In the genomic region with DNA sequence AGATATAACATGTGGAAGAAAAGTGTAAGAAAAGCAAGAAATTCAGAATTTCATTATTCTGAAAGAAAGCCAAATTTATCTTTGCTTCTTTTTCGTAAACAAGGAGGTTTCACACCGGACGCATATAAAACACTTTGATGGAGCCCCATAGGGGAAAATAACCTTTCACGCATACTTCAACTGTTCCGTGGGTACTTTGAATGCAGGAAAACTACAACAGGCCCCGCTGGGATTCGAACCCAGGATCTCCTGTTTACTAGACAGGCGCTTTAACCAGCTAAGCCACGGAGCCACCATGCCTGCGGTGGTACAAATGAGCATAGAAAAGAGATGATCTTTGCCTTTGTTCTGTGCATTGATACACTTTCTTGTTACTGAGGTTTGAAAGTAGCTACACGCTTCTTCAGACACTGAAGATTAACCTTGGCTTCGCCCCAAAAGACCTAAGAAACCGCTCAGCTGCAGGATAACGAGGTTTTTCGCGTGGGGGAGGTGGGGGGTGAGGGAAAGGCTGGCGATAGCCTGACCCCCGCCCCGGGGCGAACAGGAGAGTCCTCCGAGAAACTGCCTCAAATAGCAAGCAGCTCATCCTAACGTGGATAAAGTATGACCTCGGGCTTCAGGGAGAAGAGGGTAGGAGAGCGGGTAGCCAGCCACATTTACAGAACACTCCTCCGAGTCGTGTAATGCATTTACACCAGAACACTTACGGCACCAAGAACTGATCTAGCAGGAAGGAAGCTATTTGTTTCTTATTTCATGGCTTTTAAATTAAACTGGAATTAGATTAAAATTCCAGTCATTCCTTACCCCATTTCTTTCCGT, we compare ENCODE assay signal across 8 cellular contexts. TPM values are rescaled to one million over a fixed set of nuclear protein-coding genes. Genes with fewer than 3 reads are reported as not detected.
DNase-seq lines count a peak whose midpoint lies in the region; ATAC-seq, FAIRE-seq and TF ChIP-seq lines count a peak whose summit lies in the region.

No MANE protein-coding gene starts in this region.

- no peak overlapping the region for H3K56ac ChIP-seq in H1 (replicated peaks; ENCODE audit: insufficient read length, low read depth, low read length)

- H3K27me3 ChIP-seq in H1 (replicated peaks in 1 of 4; ENCODE audit: control insufficient read depth in 3 of 4, extremely low read depth in 1 of 4, insufficient read depth in 3 of 4, low read length in 3 of 4) (no peaks in the 10 kb centered on the region), mesenchymal stem cell (ENCODE audit: control insufficient read depth in 1 of 2, insufficient read depth in 1 of 2, low read length in 2 of 2) (no peaks in the 10 kb centered on the region)

- H3K4ac ChIP-seq in H1 (replicated peaks; ENCODE audit: insufficient read length, low read depth, low read length): no peak overlapping the region
- no peak overlapping the region for H3K4ac ChIP-seq in mesenchymal stem cell (ENCODE audit: low read depth in 1 of 2, low read length in 2 of 2)

- H3K14ac ChIP-seq in H1 (ENCODE audit: insufficient read length) (no peak overlapping the region), mesenchymal stem cell (ENCODE audit: low read length in 2 of 2) (no peak overlapping the region)

- H3K4me1 ChIP-seq in H1 (replicated peaks in 1 of 4; ENCODE audit: control insufficient read depth in 3 of 4, insufficient read depth in 4 of 4, low read length in 3 of 4) (peaks cover 0 to 13% (median 8%) of the 10 kb centered on the region in 4 experiments; a peak in 5 of 7 replicates), mesenchymal stem cell (ENCODE audit: control insufficient read depth, insufficient read depth, low read depth, low read length) (peaks cover 7% of the 10 kb centered on the region)

- H3K23me2 ChIP-seq in H1 (ENCODE audit: low read depth, low read length): no peaks in the 10 kb centered on the region

- H4K20me1 ChIP-seq in H1 (replicated peaks in 1 of 2; ENCODE audit: control insufficient read depth in 1 of 2, insufficient read depth in 2 of 2, low read length in 2 of 2): no peaks in the 10 kb centered on the region

- H2BK15ac ChIP-seq in H1 (ENCODE audit: low read length): no peak overlapping the region
- H2BK15ac ChIP-seq in mesenchymal stem cell (ENCODE audit: low read depth, poor library complexity, severe bottlenecking): no peak overlapping the region

- DNase-seq in GDM1 (lab: John Stamatoyannopoulos, UW): peak; percentile 79
- peak; percentile 94 for DNase-seq in HT1080 (ENCODE audit: low read depth)
- peak; percentile 78 for DNase-seq in NK-92 treated with Interleukin-12 subunit alpha and Interleukin-12 subunit beta, amount 100 ng/mL, for 24 hours (lab: John Stamatoyannopoulos, UW)
- DNase-seq in activated CD8-positive, alpha-beta memory T cell treated with anti-CD3 and anti-CD28 coated beads for 4 hours (ENCODE audit: low read depth in 2 of 2): peak; percentile 90 to 94
- peak in 1 of 2 experiments; percentile 98 for DNase-seq in H1 (ENCODE audit: low read depth in 1 of 2, low spot score in 2 of 2)
- DNase-seq in mesenchymal stem cell: peak; percentile 94
- DNase-seq in stimulated activated CD8-positive, alpha-beta memory T cell treated with anti-CD3 and anti-CD28 coated beads, Interleukin-12 subunit alpha, Interleukin-12 subunit beta, amount 100 ng/mL, for 24 hours (ENCODE audit: extremely low read depth): peak; percentile 69

- H3K23ac ChIP-seq in H1 (ENCODE audit: insufficient read length): no peak overlapping the region
- H3K23ac ChIP-seq in mesenchymal stem cell (ENCODE audit: low read length in 2 of 2): no peak overlapping the region

- H3K4me2 ChIP-seq in H1 (ENCODE audit: insufficient read depth in 1 of 2, low read depth in 2 of 2, low read length in 2 of 2) (peak overlapping the region; percentile 63 to 65), mesenchymal stem cell (ENCODE audit: low read length, poor library complexity, severe bottlenecking) (peak overlapping the region; percentile 74)

- H3K36me3 ChIP-seq in H1 (ENCODE audit: control insufficient read depth in 2 of 4, insufficient read depth in 4 of 4, low read length in 3 of 4) (no peaks in the 10 kb centered on the region), mesenchymal stem cell (ENCODE audit: control insufficient read depth in 1 of 2, insufficient read depth in 2 of 2, low read depth in 1 of 2, low read length in 2 of 2) (no peaks in the 10 kb centered on the region)

- H2BK12ac ChIP-seq in H1 (ENCODE audit: low read depth, low read length): no peak overlapping the region
- no peak overlapping the region for H2BK12ac ChIP-seq in mesenchymal stem cell (ENCODE audit: low read length in 2 of 2)

- CTCF ChIA-PET in H1 (lab: Charles Lee; ENCODE audit: partially characterized antibody): interaction anchor here (1.4 to 1.9 kb wide), 4 partner anchors 10 to 191 kb away, joined by 3 to 8 read pairs (median 4); no protein-coding TSS in a partner anchor

- no peak overlapping the region for H4K91ac ChIP-seq in H1 (replicated peaks; ENCODE audit: insufficient read length, low read length)
- H4K91ac ChIP-seq in mesenchymal stem cell (ENCODE audit: low read length): no peak overlapping the region

- no peak for TF ChIP-seq RAD21 in H1 (IDR thresholded peaks at IDR 0.05 in 1 of 2, conservative IDR thresholded peaks at IDR 0.05 in 1 of 2; ENCODE audit: low read depth in 2 of 2, low read length in 2 of 2)

- H4K5ac ChIP-seq in H1 (ENCODE audit: insufficient read length, low read depth, low read length): no peak overlapping the region

- no peaks in the 10 kb centered on the region for H3K9me3 ChIP-seq in H1 (ENCODE audit: insufficient read depth in 2 of 2, low read depth in 1 of 2, low read length in 1 of 2)
- no peaks in the 10 kb centered on the region for H3K9me3 ChIP-seq in mesenchymal stem cell (ENCODE audit: control insufficient read depth, low read length)

- H3K79me2 ChIP-seq in H1 (ENCODE audit: control insufficient read depth in 1 of 2, insufficient read depth in 2 of 2, low read length in 2 of 2): no peaks in the 10 kb centered on the region

- peak overlapping the region; percentile 73 to 96 (median 93) for H3K4me3 ChIP-seq in H1 (ENCODE audit: extremely low read depth in 1 of 4, insufficient read depth in 2 of 4, low read depth in 3 of 4, low read length in 4 of 4)
- peak overlapping the region; percentile 50 to 85 for H3K4me3 ChIP-seq in mesenchymal stem cell (ENCODE audit: insufficient read depth in 1 of 2, low read depth in 1 of 2, low read length in 2 of 2)

- ATAC-seq in HG02938 (IDR thresholded peaks at IDR 0.05; ENCODE audit: unreplicated experiment): no peak

- peak overlapping the region in 3 of 4 experiments; percentile 64 to 81 (median 66); a peak in 6 of 7 replicates for H3K9ac ChIP-seq in H1 (replicated peaks in 1 of 4; ENCODE audit: extremely low read depth in 1 of 4, low read depth in 3 of 4, low read length in 3 of 4)
- peak overlapping the region; percentile 84 for H3K9ac ChIP-seq in mesenchymal stem cell (ENCODE audit: low read length)

- no peak overlapping the region for H2BK120ac ChIP-seq in H1 (replicated peaks; ENCODE audit: low read depth, low read length)
- H2BK120ac ChIP-seq in mesenchymal stem cell (ENCODE audit: low read depth, low read length): peak overlapping the region; percentile 45

- H2BK20ac ChIP-seq in H1 (ENCODE audit: low read length): no peak overlapping the region

- peak; percentile 80 for FAIRE-seq in H1 (lab: Jason Lieb, UNC)

- H4K8ac ChIP-seq in H1 (ENCODE audit: extremely low read depth, insufficient read depth, low read length): no peak overlapping the region
- peak overlapping the region; percentile 84 for H4K8ac ChIP-seq in mesenchymal stem cell (ENCODE audit: low read length)

- WGBS in H1 (ENCODE audit: extremely low coverage in 1 of 2, insufficient coverage in 1 of 2, insufficient read length in 1 of 2, insufficient replicate concordance in 2 of 2, low coverage in 1 of 2, low lambda C conversion rate in 2 of 2, missing lambda C conversion rate in 1 of 2), 2 experiments: 4% methylated on average over 28 of the region's 28 CpGs; no CpG with 5 or more reads in 1 of the 2 experiments
- under 1% methylated on average over 12 of the region's 28 CpGs for WGBS in mesenchymal stem cell

- H3K79me1 ChIP-seq in H1 (ENCODE audit: low read depth, low read length) (no peaks in the 10 kb centered on the region), mesenchymal stem cell (replicated peaks; ENCODE audit: low read length, poor library complexity, severe bottlenecking) (no peaks in the 10 kb centered on the region)

- H2BK5ac ChIP-seq in H1 (ENCODE audit: low read depth, low read length): peak overlapping the region; percentile 7; the same call in 1 of the 2 replicates
- peak overlapping the region; percentile 99 for H2BK5ac ChIP-seq in mesenchymal stem cell (ENCODE audit: low read depth, low read length, poor library complexity, severe bottlenecking)

- H3K18ac ChIP-seq in H1 (ENCODE audit: extremely low read depth, low read length) (no peak overlapping the region; the same call in 1 of the 2 replicates), mesenchymal stem cell (ENCODE audit: low read depth in 1 of 2, low read length in 2 of 2) (peak overlapping the region; percentile 31 to 74)

- POLR2A ChIA-PET in H1 (lab: Charles Lee; ENCODE audit: partially characterized antibody): interaction anchor here (0.9 to 5.6 kb wide), 8 partner anchors 9 to 614 kb away, joined by 3 to 36 read pairs (median 4); a partner anchor contains a TSS

- H2AK5ac ChIP-seq in H1 (ENCODE audit: low read depth, low read length): no peak overlapping the region
- peak overlapping the region; percentile 61 for H2AK5ac ChIP-seq in mesenchymal stem cell (ENCODE audit: low read length, severe bottlenecking)

- H2AFZ ChIP-seq in H1 (ENCODE audit: low read length) (peak overlapping the region; percentile 96), mesenchymal stem cell (ENCODE audit: low read depth, low read length) (peak overlapping the region; percentile 56)

- no peak; a peak in 1 of 3 replicates for TF ChIP-seq EP300 in H1 (IDR thresholded peaks at IDR 0.05; ENCODE audit: borderline replicate concordance in 1 of 2, low read depth in 2 of 2, low read length in 2 of 2)

- H3K27ac ChIP-seq in H1 (ENCODE audit: low read depth, low read length): 0 out of 2 replicates have a peak overlapping the region, but pooled peaks have one; percentile 53
- H3K27ac ChIP-seq in mesenchymal stem cell (ENCODE audit: low read length, poor library complexity, severe bottlenecking): peak overlapping the region; percentile 100

- TF ChIP-seq CTCF in H1 (IDR thresholded peaks at IDR 0.05; ENCODE audit: control extremely low read depth in 1 of 3, insufficient read depth in 1 of 3, low read depth in 1 of 3, low read length in 3 of 3): no peak

- TF ChIP-seq POLR2A in H1 (IDR thresholded peaks at IDR 0.05; ENCODE audit: control extremely low read depth in 1 of 2, low read depth in 2 of 2, low read length in 2 of 2): no peak; a peak in 1 of 3 replicates

RNA-seq across cellular contexts. Expression of gene HMGN4, which starts 5.3 kb away (rescaled TPM):
- 74.0 and 75.1 TPM in 2 replicates for total RNA-seq in HT1080 (2014; rRNA removed; shearing (Covaris generic))
- 102 and 114 TPM in 2 replicates for polyA plus RNA-seq in HT1080 (2015; cell fraction: cytosol; rRNA removed)
- polyA plus RNA-seq in HT1080 (2015; cell fraction: nucleus; rRNA removed): 58.2 and 64.5 TPM in 2 replicates
- 61.9 and 66.4 TPM in 2 replicates for total RNA-seq in H1 (2021; fragmentation: NEBNext Ultra II Directional; extraction: Animal tissue kit (Norgen Biotek cat#: 25700))
- 18.3 and 23.4 TPM in 2 replicates for polyA plus RNA-seq in H1 (2011; rRNA removed)
- polyA plus RNA-seq in H1 (2011; cell fraction: cytosol; rRNA removed): 36.0 TPM
- polyA plus RNA-seq in H1 (2011; cell fraction: nucleus; rRNA removed): 10.5 TPM
- 47.5 to 70.6 TPM (median 56.2 TPM) in 4 replicates for polyA plus RNA-seq in H1 (2012, experiment 1 of 2)
- polyA plus RNA-seq in H1 (2012, experiment 2 of 2): 12.3 TPM
- 31.2 TPM for polyA plus RNA-seq in H1 (2013, experiment 1 of 2)
- 33.0 TPM for polyA plus RNA-seq in H1 (2013, experiment 2 of 2)
- polyA minus RNA-seq in H1 (2011; rRNA and poly(A)+ RNA removed): 26.4 and 39.0 TPM in 2 replicates
- polyA minus RNA-seq in H1 (2011; cell fraction: cytosol; rRNA and poly(A)+ RNA removed): 23.9 TPM
- polyA minus RNA-seq in H1 (2011; cell fraction: nucleus; rRNA and poly(A)+ RNA removed): 10.3 TPM
- 34.2 TPM for polyA plus RNA-seq in mesenchymal stem cell (2013, experiment 1 of 2)
- polyA plus RNA-seq in mesenchymal stem cell (2013, experiment 2 of 2): 32.7 TPM

RNA-seq across cellular contexts. Expression of gene BTN1A1, which starts 32.8 kb away (rescaled TPM):
- 0.23 TPM in 1 of 2 replicates, not detected in the other for total RNA-seq in HT1080 (2014; rRNA removed; shearing (Covaris generic))
- not detected in 2 replicates for polyA plus RNA-seq in HT1080 (2015; cell fraction: cytosol; rRNA removed)
- not detected in 2 replicates for polyA plus RNA-seq in HT1080 (2015; cell fraction: nucleus; rRNA removed)
- 0.28 and 0.55 TPM in 2 replicates for total RNA-seq in H1 (2021; fragmentation: NEBNext Ultra II Directional; extraction: Animal tissue kit (Norgen Biotek cat#: 25700))
- 0.22 and 0.35 TPM in 2 replicates for polyA plus RNA-seq in H1 (2011; rRNA removed)
- 0.30 TPM for polyA plus RNA-seq in H1 (2011; cell fraction: cytosol; rRNA removed)
- polyA plus RNA-seq in H1 (2011; cell fraction: nucleus; rRNA removed): 0.21 TPM
- 0.23 to 0.55 TPM (median 0.37 TPM) in 4 replicates for polyA plus RNA-seq in H1 (2012, experiment 1 of 2)
- 0.26 TPM for polyA plus RNA-seq in H1 (2012, experiment 2 of 2)
- polyA plus RNA-seq in H1 (2013, experiment 1 of 2): 0.51 TPM
- polyA plus RNA-seq in H1 (2013, experiment 2 of 2): 0.63 TPM
- polyA minus RNA-seq in H1 (2011; rRNA and poly(A)+ RNA removed): 0.10 and 0.32 TPM in 2 replicates
- polyA minus RNA-seq in H1 (2011; cell fraction: cytosol; rRNA and poly(A)+ RNA removed): not detected
- 0.30 TPM for polyA minus RNA-seq in H1 (2011; cell fraction: nucleus; rRNA and poly(A)+ RNA removed)
- not detected for polyA plus RNA-seq in mesenchymal stem cell (2013, experiment 1 of 2)
- polyA plus RNA-seq in mesenchymal stem cell (2013, experiment 2 of 2): not detected
